24 cellular contexts compared by ENCODE assay signal in the genomic region with DNA sequence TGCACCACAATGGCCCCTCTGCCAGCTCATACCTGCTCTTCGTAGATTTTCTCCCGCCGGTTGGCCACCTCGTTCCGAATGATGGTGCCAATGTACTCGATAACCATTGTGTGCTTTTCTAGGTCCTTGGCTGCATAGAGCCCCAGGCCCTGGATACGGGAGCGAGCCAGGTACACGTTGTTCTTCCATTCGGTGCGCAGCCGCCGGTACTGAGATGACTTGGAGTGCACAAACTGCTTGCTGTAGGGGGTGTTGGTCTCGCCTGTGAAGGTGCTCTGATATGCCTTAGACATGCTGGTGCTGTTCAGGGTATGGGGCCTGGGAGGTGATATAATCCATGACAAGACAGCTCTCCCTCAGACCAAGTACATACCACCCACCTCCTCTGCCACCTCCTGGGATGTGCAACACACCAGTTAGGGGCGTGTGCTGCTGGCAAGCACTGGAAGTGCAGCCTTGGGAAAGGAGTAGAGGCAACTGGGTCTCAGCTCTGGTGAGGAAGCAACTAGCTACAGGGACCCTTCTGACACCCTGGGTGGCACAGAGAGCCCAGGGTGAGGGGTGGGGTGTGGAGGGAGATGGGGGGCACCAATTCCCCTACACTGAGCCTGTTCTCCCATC. TPM values are rescaled to one million over a fixed set of nuclear protein-coding genes. Genes with fewer than 3 reads are reported as not detected.
DNase-seq lines count a peak whose midpoint lies in the region; ATAC-seq and TF ChIP-seq lines count a peak whose summit lies in the region.
"Had no signal": no experiment of that assay in that cellular context is flagged by ENCODE, and none has a peak within 500 bp of the region (broad histone marks: within the 10 kb centered on the region; RNA-seq: fewer than 3 reads in every experiment).

No MANE protein-coding gene starts in this region.

- no peak for ATAC-seq in T-helper 17 cell
- ATAC-seq in naive B cell (ENCODE audit: low read depth in 2 of 2) = no peak
- ATAC-seq in GM18517 (IDR thresholded peaks at IDR 0.05; ENCODE audit: unreplicated experiment) = no peak
- ATAC-seq: pancreas, right cardiac atrium had no signal

- H3K4me1 ChIP-seq in right atrium auricular region = peaks cover 0 to 17% of the 10 kb centered on the region in 2 donors

- H3K27me3 ChIP-seq in right atrium auricular region = no peaks in the 10 kb centered on the region
- H3K27me3 ChIP-seq: adrenal gland, pancreas, upper lobe of left lung had no signal

- intact Hi-C loops in activated CD4-positive, alpha-beta T cell treated with anti-CD3 and anti-CD28 coated beads, Interleukin-2, amount 10 ng/mL, durations not matched to agents 24 days and 14 days (cut with micrococcal nuclease) = no loop called here
- intact Hi-C loops in CD14-positive monocyte (cut with micrococcal nuclease) = no loop called here

- H3K9me3 Mint-ChIP-seq in activated CD4-positive, alpha-beta T cell treated with anti-CD3 and anti-CD28 coated beads, Interleukin-2, amount 10 ng/mL, durations not matched to agents 24 days and 14 days = no peaks in the 10 kb centered on the region
- H3K9me3 Mint-ChIP-seq in CD14-positive monocyte (peaks cover 0 to 2% (median 0%) of the 10 kb centered on the region in 7 donors), naive B cell (no peaks in the 10 kb centered on the region)
- H3K9me3 Mint-ChIP-seq: dendritic cell treated with granulocyte-macrophage colony-stimulating factor and Interleukin-4, amounts not matched to agents 40 ng/mL and 50 ng/mL, for 4 days had no signal

- DNase-seq in activated CD4-positive, alpha-beta T cell treated with anti-CD3 and anti-CD28 coated beads, Interleukin-2, amount 10 ng/mL, durations not matched to agents 24 days and 14 days = no peak
- DNase-seq in activated CD4-positive, alpha-beta T cell treated with anti-CD3 and anti-CD28 coated beads, Interleukin-2, amount 50 U/mL, for 1 hour = no peak
- DNase-seq in CD14-positive monocyte (ENCODE audit: low spot score) (no peak), T-helper 17 cell (no peak), naive B cell (no peak), GM19240 (ENCODE audit: insufficient read length, low spot score) (no peak), right atrium auricular region (ENCODE audit: low spot score) (no peak)
- DNase-seq: DMS 273 treated with DMSO at 0.1 percent for 48 hours; KG1; NCI-H1694; NCI-H2171; NCI-H526; pancreas; right cardiac atrium; SK-N-SH; stimulated activated CD4-positive, alpha-beta T cell treated with anti-CD3 and anti-CD28 coated beads, Interleukin-12 subunit alpha, Interleukin-12 subunit beta, amount 100 ng/mL, for 4 hours; upper lobe of left lung had no signal

- no peaks in the 10 kb centered on the region for H3K27me3 Mint-ChIP-seq in activated CD4-positive, alpha-beta T cell treated with anti-CD3 and anti-CD28 coated beads, Interleukin-2, amount 10 ng/mL, durations not matched to agents 24 days and 14 days
- H3K27me3 Mint-ChIP-seq in CD14-positive monocyte (ENCODE audit: low read depth in 3 of 3) = peaks cover 0 to 1% (median 0%) of the 10 kb centered on the region in 3 donors
- H3K27me3 Mint-ChIP-seq in T-helper 17 cell = no peaks in the 10 kb centered on the region
- no peaks in the 10 kb centered on the region for H3K27me3 Mint-ChIP-seq in naive B cell
- H3K27me3 Mint-ChIP-seq: dendritic cell treated with granulocyte-macrophage colony-stimulating factor and Interleukin-4, amounts not matched to agents 40 ng/mL and 50 ng/mL, for 4 days had no signal

- peaks cover 67% of the 10 kb centered on the region for H3K36me3 Mint-ChIP-seq in activated CD4-positive, alpha-beta T cell treated with anti-CD3 and anti-CD28 coated beads, Interleukin-2, amount 10 ng/mL, durations not matched to agents 24 days and 14 days (ENCODE audit: low read depth)
- H3K36me3 Mint-ChIP-seq in CD14-positive monocyte = peaks cover 58 to 68% of the 10 kb centered on the region in 2 donors
- H3K36me3 Mint-ChIP-seq in T-helper 17 cell (ENCODE audit: low read depth) = peaks cover 10% of the 10 kb centered on the region
- H3K36me3 Mint-ChIP-seq in naive B cell = peaks cover 18 to 22% of the 10 kb centered on the region in 2 donors

- H3K27ac ChIP-seq in right atrium auricular region = no peak overlapping the region
- H3K27ac ChIP-seq: adrenal gland, pancreas, upper lobe of left lung had no signal

- H3K4me3 ChIP-seq in right atrium auricular region = no peak overlapping the region
- H3K4me3 ChIP-seq: adrenal gland, pancreas, upper lobe of left lung had no signal

- H3K9me3 ChIP-seq in T-helper 17 cell (ENCODE audit: control insufficient read depth, low read length, poor library complexity, severe bottlenecking) = no peaks in the 10 kb centered on the region
- no peaks in the 10 kb centered on the region for H3K9me3 ChIP-seq in right atrium auricular region
- H3K9me3 ChIP-seq: adrenal gland, pancreas, SK-N-SH, upper lobe of left lung had no signal

- peaks cover 69% of the 10 kb centered on the region for H3K36me3 ChIP-seq in right atrium auricular region

- H3K4me3 Mint-ChIP-seq in activated CD4-positive, alpha-beta T cell treated with anti-CD3 and anti-CD28 coated beads, Interleukin-2, amount 10 ng/mL, durations not matched to agents 24 days and 14 days = no peak overlapping the region
- no peak overlapping the region for H3K4me3 Mint-ChIP-seq in CD14-positive monocyte
- H3K4me3 Mint-ChIP-seq in T-helper 17 cell = no peak overlapping the region
- H3K4me3 Mint-ChIP-seq in naive B cell = peak overlapping the region in 2 of 8 donors; percentile 34 to 53
- H3K4me3 Mint-ChIP-seq: dendritic cell treated with granulocyte-macrophage colony-stimulating factor and Interleukin-4, amounts not matched to agents 40 ng/mL and 50 ng/mL, for 4 days had no signal

- peaks cover 14% of the 10 kb centered on the region for H3K4me1 Mint-ChIP-seq in activated CD4-positive, alpha-beta T cell treated with anti-CD3 and anti-CD28 coated beads, Interleukin-2, amount 10 ng/mL, durations not matched to agents 24 days and 14 days
- H3K4me1 Mint-ChIP-seq in CD14-positive monocyte (peaks cover 17% of the 10 kb centered on the region), T-helper 17 cell (peaks cover 16% of the 10 kb centered on the region), naive B cell (peaks cover 15 to 26% (median 22%) of the 10 kb centered on the region in 3 donors)

- TF ChIP-seq CTCF in CD14-positive monocyte (IDR thresholded peaks at IDR 0.05) (no peak), right atrium auricular region (IDR thresholded peaks at IDR 0.05) (no peak)

- H3K27ac Mint-ChIP-seq in activated CD4-positive, alpha-beta T cell treated with anti-CD3 and anti-CD28 coated beads, Interleukin-2, amount 10 ng/mL, durations not matched to agents 24 days and 14 days = peak overlapping the region; percentile 72
- peak overlapping the region in 5 of 7 donors; percentile 4 to 75 (median 33) for H3K27ac Mint-ChIP-seq in CD14-positive monocyte
- peak overlapping the region; percentile 91 for H3K27ac Mint-ChIP-seq in T-helper 17 cell
- peak overlapping the region in 4 of 6 donors; percentile 56 to 99 (median 76) for H3K27ac Mint-ChIP-seq in naive B cell
- H3K27ac Mint-ChIP-seq: dendritic cell treated with granulocyte-macrophage colony-stimulating factor and Interleukin-4, amounts not matched to agents 40 ng/mL and 50 ng/mL, for 4 days had no signal

RNA-seq across cellular contexts. Expression of a gene that starts 4.1 kb away (rescaled TPM):
- total RNA-seq in activated CD4-positive, alpha-beta T cell treated with anti-CD3 and anti-CD28 coated beads, Interleukin-2, amount 10 ng/mL, durations not matched to agents 24 days and 14 days = 75.3 and 89.8 TPM in 2 replicates
- polyA plus RNA-seq in CD14-positive monocyte (10 to 100 TPM; 50.1 to 58.9 TPM), naive B cell (ENCODE audit: low read depth in 6 of 6) (10 to 100 TPM; 36.2 to 76.2 (median 52.1) TPM)
- total RNA-seq in T-helper 17 cell (10 to 100 TPM; 41.4 to 47.7 TPM), right atrium auricular region (10 to 100 TPM; 68.5 to 74.8 TPM)

RNA-seq across cellular contexts. Expression of a gene that starts 23.5 kb away (rescaled TPM):
- total RNA-seq in activated CD4-positive, alpha-beta T cell treated with anti-CD3 and anti-CD28 coated beads, Interleukin-2, amount 10 ng/mL, durations not matched to agents 24 days and 14 days = 1.4 and 1.5 TPM in 2 replicates
- polyA plus RNA-seq in CD14-positive monocyte (not detected), naive B cell (ENCODE audit: low read depth in 6 of 6) (under 1 TPM in 5 of 6 donors, not detected in 1; 0.12 to 0.52 (median 0.20) TPM)
- total RNA-seq in T-helper 17 cell (under 1 TPM; 0.62 to 0.70 TPM), right atrium auricular region (under 1 TPM; 0.44 to 0.67 TPM)
- total RNA-seq: RPMI7951 had no signal

RNA-seq across cellular contexts. Expression of a gene that starts 37.9 kb away (rescaled TPM):
- total RNA-seq in activated CD4-positive, alpha-beta T cell treated with anti-CD3 and anti-CD28 coated beads, Interleukin-2, amount 10 ng/mL, durations not matched to agents 24 days and 14 days = 101 TPM in 2 replicates
- polyA plus RNA-seq in CD14-positive monocyte (1 to 10 TPM; 1.2 to 2.7 TPM), naive B cell (ENCODE audit: low read depth in 6 of 6) (10 to 100 TPM in 3 of 6 donors, 1 to 10 TPM in 3; 2.6 to 33.6 (median 9.7) TPM)
- total RNA-seq in T-helper 17 cell (100 to 1,000 TPM; 137 to 139 TPM), right atrium auricular region (10 to 100 TPM; 39.9 to 49.1 TPM)

RNA-seq across cellular contexts. Expression of a gene that starts 44.5 kb away (rescaled TPM):
- not detected in 2 replicates for total RNA-seq in activated CD4-positive, alpha-beta T cell treated with anti-CD3 and anti-CD28 coated beads, Interleukin-2, amount 10 ng/mL, durations not matched to agents 24 days and 14 days
- polyA plus RNA-seq in CD14-positive monocyte (not detected), naive B cell (ENCODE audit: low read depth in 6 of 6) (under 1 TPM in 1 of 6 donors, not detected in 5; 0.23 TPM)
- total RNA-seq in T-helper 17 cell (1 to 10 TPM; 2.2 to 2.3 TPM), right atrium auricular region (not detected)
- total RNA-seq: A673, adrenal gland, H1, pancreas, right cardiac atrium, RPMI7951 had no signal
- polyA plus RNA-seq: adrenal gland, BJ, H1, pancreas, right cardiac atrium, SK-N-SH had no signal

RNA-seq across cellular contexts. Expression of a gene that starts 47.1 kb away (rescaled TPM):
- 10.9 and 11.8 TPM in 2 replicates for total RNA-seq in activated CD4-positive, alpha-beta T cell treated with anti-CD3 and anti-CD28 coated beads, Interleukin-2, amount 10 ng/mL, durations not matched to agents 24 days and 14 days
- under 1 TPM; 0.17 to 0.50 TPM for polyA plus RNA-seq in CD14-positive monocyte
- 1 to 10 TPM; 7.9 to 8.1 TPM for total RNA-seq in T-helper 17 cell
- 1 to 10 TPM; 4.5 to 8.6 (median 6.1) TPM for polyA plus RNA-seq in naive B cell (ENCODE audit: low read depth in 6 of 6)
- under 1 TPM in 1 of 2 donors, not detected in 1; 0.35 TPM for total RNA-seq in right atrium auricular region

Comparison
In these comparisons a context has a peak if more than half of its experiments do, and no peak if none do; other contexts are left out.
1. H3K27ac Mint-ChIP-seq: peak in every context shown above with its lines; median percentile 91 in T-helper 17 cell; 76 in naive B cell; 72 in activated CD4-positive, alpha-beta T cell treated with anti-CD3 and anti-CD28 coated beads, Interleukin-2, amount 10 ng/mL, durations not matched to agents 24 days and 14 days; 33 in CD14-positive monocyte.